Comparison of ENCODE assay signal across 13 cellular contexts in genomic region chr5:154199263-154199662, GRCh38. TPM values are rescaled to one million over a fixed set of nuclear protein-coding genes. Genes with fewer than 3 reads are reported as not detected.
DNase-seq lines count a peak whose midpoint lies in the region; ATAC-seq, FAIRE-seq and TF ChIP-seq lines count a peak whose summit lies in the region.
"Had no signal": no experiment of that assay in that cellular context is flagged by ENCODE, and none has a peak within 500 bp of the region (broad histone marks: within the 10 kb centered on the region; RNA-seq: fewer than 3 reads in every experiment).

No MANE protein-coding gene starts in this region.

- peaks cover 0 to 2% of the 10 kb centered on the region in 2 experiments; a peak in 1 of 5 replicates for H3K36me3 ChIP-seq in HepG2 (replicated peaks in 1 of 2; ENCODE audit: control insufficient read depth in 1 of 2, insufficient read depth in 2 of 2, low read length in 2 of 2)
- H3K36me3 ChIP-seq in right lobe of liver: no peaks in the 10 kb centered on the region
- peaks cover 47% of the 10 kb centered on the region for H3K36me3 ChIP-seq in SJSA1
- H3K36me3 ChIP-seq in fibroblast of lung (ENCODE audit: control insufficient read depth, insufficient read depth, low read length): peaks cover 3% of the 10 kb centered on the region

- POLR2A ChIA-PET in HepG2 (lab: Yijun Ruan, JAX): no interaction called here

- TF ChIP-seq POLR2A in HepG2 (IDR thresholded peaks at IDR 0.05; ENCODE audit: insufficient read depth in 1 of 2, low read depth in 2 of 2, low read length in 2 of 2) (no peak), right lobe of liver (IDR thresholded peaks at IDR 0.05) (no peak)

- no peaks in the 10 kb centered on the region for H4K20me1 ChIP-seq in HepG2 (ENCODE audit: insufficient read depth, low read length)
- H4K20me1 ChIP-seq in fibroblast of lung (ENCODE audit: control insufficient read depth, extremely low read depth, insufficient read depth, low read length): no peaks in the 10 kb centered on the region

- no peaks in the 10 kb centered on the region for H3K79me2 ChIP-seq in HepG2 (ENCODE audit: insufficient read depth, low read length)
- peaks cover 3% of the 10 kb centered on the region for H3K79me2 ChIP-seq in fibroblast of lung (ENCODE audit: control insufficient read depth, insufficient read depth, low read length)

- TF ChIP-seq CTCF in HepG2 (CRISPR knock-in tag; IDR thresholded peaks at IDR 0.05) (no peak), right lobe of liver (IDR thresholded peaks at IDR 0.05) (no peak), fibroblast of lung (conservative IDR thresholded peaks at IDR 0.05 in 1 of 2, IDR thresholded peaks at IDR 0.05 in 1 of 2; ENCODE audit: low read depth in 1 of 2, low read length in 2 of 2) (no peak), foreskin fibroblast (IDR thresholded peaks at IDR 0.05; ENCODE audit: low read depth, low read length) (no peak)

- 72% methylated on average over 2 of the region's 4 CpGs for WGBS in HepG2 (ENCODE audit: low lambda C conversion rate)
- WGBS in right lobe of liver (ENCODE audit: insufficient coverage, low coverage, low lambda C conversion rate, missing lambda C conversion rate): 60% methylated on average over 1 of the region's 4 CpGs

- CTCF ChIA-PET in HepG2 (lab: Yijun Ruan, JAX; ENCODE audit: low intra/inter-chr PET ratio, low total read pairs): no interaction called here

- H3K9ac ChIP-seq in HepG2 (ENCODE audit: insufficient read depth, low read depth, low read length) (no peak overlapping the region), fibroblast of lung (ENCODE audit: insufficient read depth, low read length) (no peak overlapping the region)

- no peak overlapping the region for H3K4me3 ChIP-seq in HepG2 (replicated peaks in 1 of 3; ENCODE audit: insufficient read depth in 1 of 3, low read depth in 2 of 3, low read length in 3 of 3)
- H3K4me3 ChIP-seq in right lobe of liver: no peak overlapping the region
- H3K4me3 ChIP-seq in SJSA1: no peak overlapping the region
- no peak overlapping the region for H3K4me3 ChIP-seq in fibroblast of lung (replicated peaks in 1 of 4; ENCODE audit: control extremely low read depth in 1 of 4, insufficient read depth in 1 of 4, low read depth in 3 of 4, low read length in 4 of 4)
- H3K4me3 ChIP-seq in foreskin fibroblast (ENCODE audit: low read depth in 1 of 2, low read length in 2 of 2): no peak overlapping the region
- H3K4me3 ChIP-seq: coronary artery had no signal

- TF ChIP-seq RAD21 in HepG2 (CRISPR knock-in tag; IDR thresholded peaks at IDR 0.05): no peak

- peaks cover 30% of the 10 kb centered on the region for H3K4me1 ChIP-seq in HepG2 (ENCODE audit: insufficient read depth, low read length)
- no peaks in the 10 kb centered on the region for H3K4me1 ChIP-seq in right lobe of liver
- H3K4me1 ChIP-seq in SJSA1 (replicated peaks): peaks cover 40% of the 10 kb centered on the region
- H3K4me1 ChIP-seq in fibroblast of lung (ENCODE audit: control insufficient read depth, extremely low read depth, insufficient read depth, low read length): peaks cover 17% of the 10 kb centered on the region

- TF ChIP-seq EP300 in HepG2 (IDR thresholded peaks at IDR 0.05; ENCODE audit: low read depth in 2 of 2, low read length in 2 of 2) (no peak), HepG2 (CRISPR knock-in tag; IDR thresholded peaks at IDR 0.05; ENCODE audit: borderline replicate concordance) (no peak)

- in situ Hi-C loops in HepG2 (cut with HindIII; ENCODE audit: extremely low pct_ligation_motif_present, low pct_unique_long_range_greater_than_20kb): no loop called here

- H2AFZ ChIP-seq in HepG2 (ENCODE audit: low read length): no peak overlapping the region
- no peak overlapping the region for H2AFZ ChIP-seq in fibroblast of lung (ENCODE audit: low read length)

- H3K4me2 ChIP-seq in HepG2 (ENCODE audit: low read depth, low read length) (no peak overlapping the region), fibroblast of lung (ENCODE audit: extremely low read depth, insufficient read depth, low read length) (peak overlapping the region; percentile 66)

- H3K27me3 ChIP-seq in HepG2 (ENCODE audit: control insufficient read depth in 1 of 2, insufficient read depth in 2 of 2, low read length in 2 of 2) (no peaks in the 10 kb centered on the region), right lobe of liver (no peaks in the 10 kb centered on the region), SJSA1 (replicated peaks) (no peaks in the 10 kb centered on the region), fibroblast of lung (ENCODE audit: control insufficient read depth, insufficient read depth, low read length) (no peaks in the 10 kb centered on the region)

- peak; percentile 4 for FAIRE-seq in HepG2 (lab: Jason Lieb, UNC)

- DNase-seq in HepG2 (ENCODE audit: low spot score): peak; percentile 54
- DNase-seq in right lobe of liver: no peak
- no peak for DNase-seq in SJSA1 (ENCODE audit: low read depth in 1 of 2, low spot score in 2 of 2)
- no peak for DNase-seq in fibroblast of lung (ENCODE audit: low read depth in 2 of 2)
- DNase-seq in NCI-H446 treated with DMSO at 0.1 percent for 48 hours (lab: John Stamatoyannopoulos, UW): no peak
- DNase-seq in foreskin fibroblast: no peak
- DNase-seq: activated gamma-delta T cell treated with Interleukin-2 at 50 U/mL for 16 hours, NCI-H1105, SIG-M5 had no signal

- H3K27ac ChIP-seq in HepG2 (ENCODE audit: extremely low read length, insufficient read depth, low read length) (no peak overlapping the region), right lobe of liver (no peak overlapping the region), SJSA1 (peak overlapping the region; percentile 56), fibroblast of lung (ENCODE audit: insufficient read depth, low read length) (peak overlapping the region; percentile 24)
- H3K27ac ChIP-seq: coronary artery had no signal

- ATAC-seq in HepG2 (peak; percentile 84), right lobe of liver (no peak), HG03097 (IDR thresholded peaks at IDR 0.05; ENCODE audit: low FRiP score, unreplicated experiment) (no peak), GM18870 (IDR thresholded peaks at IDR 0.05; ENCODE audit: unreplicated experiment) (no peak)
- ATAC-seq: WTC11 had no signal

- no TSS peak for BruUV-seq in HepG2 (replicated peaks; lab: Mats Ljungman, UMichigan)

- intact Hi-C loops in HepG2 (cut with micrococcal nuclease; ENCODE audit: unreplicated experiment) (loop anchor here (2.0 to 5.0 kb wide), 3 partner anchors 88 to 227 kb away; no protein-coding TSS in a partner anchor), right lobe of liver (cut with DNase I) (loop anchor here in 1 of 2 donors (10.0 kb wide), 1 partner anchor 224 kb away; no protein-coding TSS in a partner anchor)

- H3K9me3 ChIP-seq in HepG2 (ENCODE audit: low read length) (no peaks in the 10 kb centered on the region), right lobe of liver (no peaks in the 10 kb centered on the region), SJSA1 (replicated peaks) (no peaks in the 10 kb centered on the region), fibroblast of lung (ENCODE audit: control insufficient read depth, insufficient read depth, low read depth, low read length) (no peaks in the 10 kb centered on the region)

TF ChIP-seq in HepG2, 621 proteins besides CTCF, POLR2A, EP300 and RAD21 (continues in another document):
- TF ChIP-seq SP4 (CRISPR knock-in tag; IDR thresholded peaks at IDR 0.05) (no peak), ZNF446 (CRISPR knock-in tag; IDR thresholded peaks at IDR 0.05) (no peak)

RNA-seq across cellular contexts. Expression of gene GALNT10, which starts 8.7 kb away (rescaled TPM):
- total RNA-seq in HepG2 (2016; rRNA removed; fragmentation: Illumina TruSeq; extraction: Trizol) (6.2 and 8.1 TPM in 2 replicates), right lobe of liver (1 to 10 TPM; 4.0 to 9.7 (median 7.1) TPM), fibroblast of lung (16.2 and 18.3 TPM in 2 replicates)
- 1.3 and 1.5 TPM in 2 replicates for total RNA-seq in HepG2 (2016; cell fraction: cytosol; rRNA removed; fragmentation: Illumina TruSeq; extraction: Trizol; ENCODE audit: low read depth)
- 4.7 and 8.5 TPM in 2 replicates for total RNA-seq in HepG2 (2016; cell fraction: insoluble cytoplasmic fraction; rRNA removed; fragmentation: Illumina TruSeq; extraction: Trizol)
- 5.1 and 5.4 TPM in 2 replicates for total RNA-seq in HepG2 (2016; cell fraction: membrane; rRNA removed; fragmentation: Illumina TruSeq; extraction: Trizol)
- 8.2 and 10.9 TPM in 2 replicates for total RNA-seq in HepG2 (2016; cell fraction: nucleus; rRNA removed; fragmentation: Illumina TruSeq; extraction: Trizol)
- polyA plus RNA-seq in HepG2 (2011; rRNA removed) (11.2 and 12.0 TPM in 2 replicates), fibroblast of lung (35.8 and 48.5 TPM in 2 replicates)
- polyA plus RNA-seq in HepG2 (2011; cell fraction: cytosol; rRNA removed): 5.5 and 5.6 TPM in 2 replicates
- 7.2 and 9.6 TPM in 2 replicates for polyA plus RNA-seq in HepG2 (2011; cell fraction: nucleus; rRNA removed)
- polyA plus RNA-seq in HepG2 (2012): 3.6 and 5.9 TPM in 2 replicates
- polyA plus RNA-seq in HepG2 (2016; cell fraction: cytosol; fragmentation: Illumina TruSeq; extraction: Trizol; ENCODE audit: low read depth): 1.3 and 1.9 TPM in 2 replicates
- polyA plus RNA-seq in HepG2 (2016; cell fraction: insoluble cytoplasmic fraction; fragmentation: Illumina TruSeq; extraction: Trizol; ENCODE audit: low read depth): 4.3 and 5.7 TPM in 2 replicates
- polyA plus RNA-seq in HepG2 (2016; cell fraction: membrane; fragmentation: Illumina TruSeq; extraction: Trizol; ENCODE audit: low read depth): 2.6 and 3.0 TPM in 2 replicates
- 10.3 and 10.9 TPM in 2 replicates for polyA plus RNA-seq in HepG2 (2016; cell fraction: nucleus; fragmentation: Illumina TruSeq; extraction: Trizol; ENCODE audit: insufficient read depth, low read depth)
- polyA minus RNA-seq in HepG2 (2011; rRNA and poly(A)+ RNA removed; ENCODE audit: low replicate concordance): 25.4 and 54.7 TPM in 2 replicates
- polyA minus RNA-seq in HepG2 (2011; cell fraction: cytosol; rRNA and poly(A)+ RNA removed): 6.4 and 7.0 TPM in 2 replicates
- 7.5 and 8.5 TPM in 2 replicates for polyA minus RNA-seq in HepG2 (2011; cell fraction: nucleus; rRNA and poly(A)+ RNA removed)
- total RNA-seq in SJSA1 (2014; rRNA removed; shearing (Covaris generic)): 41.6 and 61.9 TPM in 2 replicates
- 37.1 and 37.9 TPM in 2 replicates for polyA plus RNA-seq in fibroblast of lung (2012)
- 51.9 and 108 TPM in 2 replicates for polyA minus RNA-seq in fibroblast of lung (ENCODE audit: low replicate concordance)

Comparison
In these comparisons a context has a peak if more than half of its experiments do, and no peak if none do; other contexts are left out.
1. H3K27ac ChIP-seq: peak in SJSA1 (single experiment) and fibroblast of lung (single experiment); none in HepG2 (single experiment) and right lobe of liver (0 of 3).